Comparison of ENCODE assay signal across 23 cellular contexts in the genomic region with DNA sequence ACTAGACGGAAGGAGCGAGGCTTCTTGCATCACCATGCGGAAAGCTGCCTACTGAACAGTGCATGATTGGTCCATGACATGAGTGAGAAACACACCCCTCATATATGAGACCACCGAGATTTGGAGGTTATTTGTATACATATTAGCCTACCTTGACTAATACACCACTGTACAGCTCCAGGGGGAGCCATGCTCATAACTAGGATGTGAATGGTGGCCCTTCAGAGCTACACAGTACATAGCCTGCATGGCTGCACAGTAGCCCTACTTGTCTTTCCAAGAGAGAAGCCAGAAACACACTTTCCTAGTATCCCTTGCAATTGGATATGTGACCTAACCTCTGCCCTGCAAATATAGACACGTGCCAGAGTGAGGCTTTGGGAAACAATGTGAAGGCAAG.
"Had no signal": no experiment of that assay in that cellular context is flagged by ENCODE, and none has a peak within 500 bp of the region (broad histone marks: within the 10 kb centered on the region; RNA-seq: fewer than 3 reads in every experiment).

No MANE protein-coding gene starts in this region.

- H3K27me3 ChIP-seq: brain microvascular endothelial cell, cardiac muscle cell had no signal

- H3K36me3 Mint-ChIP-seq: activated naive CD4-positive, alpha-beta T cell treated with anti-CD3 and anti-CD28 coated beads, Interleukin-2, amount 10 ng/mL, durations not matched to agents 7 days and 5 days; activated naive CD8-positive, alpha-beta T cell treated with anti-CD3 and anti-CD28 coated beads for 36 hours had no signal

- H3K36me3 ChIP-seq: brain microvascular endothelial cell, cardiac muscle cell had no signal

- H3K27ac Mint-ChIP-seq: activated CD8-positive, alpha-beta T cell treated with anti-CD3 and anti-CD28 coated beads for 36 hours; activated naive CD4-positive, alpha-beta T cell treated with anti-CD3 and anti-CD28 coated beads, Interleukin-2, amount 10 ng/mL, durations not matched to agents 7 days and 5 days; activated naive CD8-positive, alpha-beta T cell treated with anti-CD3 and anti-CD28 coated beads for 36 hours; activated T-cell treated with anti-CD3 and anti-CD28 coated beads, Interleukin-2, amount 50 U/mL, for 72 hours; activated T-helper 2 cell treated with anti-CD3 and anti-CD28 coated beads, Interferon-gamma antibody, Interleukin-2, Interleukin-4, amounts not matched to agents 10 μg/mL and 5 μg/mL and 100 μg/mL, durations not matched to agents 14 hours and 24 hours and 36 hours; T-helper 1 cell treated with Interleukin-12 subunit alpha and Interleukin-12 subunit beta and Interleukin-4 antibody, amounts not matched to agents 30 μg/mL and 1 μg/mL, for 36 hours had no signal

- H3K4me3 ChIP-seq: cardiac muscle cell had no signal

- H3K4me3 Mint-ChIP-seq: activated CD8-positive, alpha-beta T cell treated with anti-CD3 and anti-CD28 coated beads for 36 hours; activated naive CD4-positive, alpha-beta T cell treated with anti-CD3 and anti-CD28 coated beads, Interleukin-2, amount 10 ng/mL, durations not matched to agents 7 days and 5 days; activated naive CD8-positive, alpha-beta T cell treated with anti-CD3 and anti-CD28 coated beads for 36 hours; activated T-cell treated with anti-CD3 and anti-CD28 coated beads, Interleukin-2, amount 50 U/mL, for 72 hours; T-helper 1 cell treated with Interleukin-12 subunit alpha and Interleukin-12 subunit beta and Interleukin-4 antibody, amounts not matched to agents 30 μg/mL and 1 μg/mL, for 36 hours had no signal

- H3K9me3 Mint-ChIP-seq: activated CD8-positive, alpha-beta T cell treated with anti-CD3 and anti-CD28 coated beads for 36 hours; activated naive CD4-positive, alpha-beta T cell treated with anti-CD3 and anti-CD28 coated beads, Interleukin-2, amount 10 ng/mL, durations not matched to agents 7 days and 5 days; activated naive CD8-positive, alpha-beta T cell treated with anti-CD3 and anti-CD28 coated beads for 36 hours; activated T-cell treated with anti-CD3 and anti-CD28 coated beads, Interleukin-2, amount 50 U/mL, for 72 hours; T-helper 1 cell treated with Interleukin-12 subunit alpha and Interleukin-12 subunit beta and Interleukin-4 antibody, amounts not matched to agents 30 μg/mL and 1 μg/mL, for 36 hours had no signal

- H3K4me2 ChIP-seq: KMS-11 had no signal

- H3K4me1 Mint-ChIP-seq: activated naive CD4-positive, alpha-beta T cell treated with anti-CD3 and anti-CD28 coated beads, Interleukin-2, amount 10 ng/mL, durations not matched to agents 7 days and 5 days; activated naive CD8-positive, alpha-beta T cell treated with anti-CD3 and anti-CD28 coated beads for 36 hours had no signal

- DNase-seq: activated CD4-positive, alpha-beta T cell treated with anti-CD3 and anti-CD28 coated beads for 4 hours; activated CD8-positive, alpha-beta memory T cell treated with anti-CD3 and anti-CD28 coated beads, Interleukin-2, amount 50 U/mL, for 4 hours; activated CD8-positive, alpha-beta T cell treated with anti-CD3 and anti-CD28 coated beads for 36 hours; activated gamma-delta T cell treated with Interleukin-2 at 50 U/mL for 16 hours; activated naive CD4-positive, alpha-beta T cell treated with anti-CD3 and anti-CD28 coated beads, Interleukin-2, amount 10 ng/mL, durations not matched to agents 7 days and 5 days; activated naive CD8-positive, alpha-beta T cell treated with anti-CD3 and anti-CD28 coated beads for 36 hours; activated T-cell treated with anti-CD3 and anti-CD28 coated beads, Interleukin-2, amount 50 U/mL, for 72 hours; brain microvascular endothelial cell; MM.1S; NCI-H1105; NCI-H1436; NCI-H1694 treated with DMSO at 0.1 percent for 48 hours; NCI-H2081 treated with DMSO at 0.1 percent for 48 hours; NCI-H2171; NCI-H2227 treated with DMSO at 0.1 percent for 48 hours; NCI-H526; PC-3; SHP77 treated with DMSO at 0.1 percent for 48 hours had no signal

- H3K27ac ChIP-seq: brain microvascular endothelial cell, cardiac muscle cell, KMS-11 had no signal

- H3K27me3 Mint-ChIP-seq: activated CD8-positive, alpha-beta T cell treated with anti-CD3 and anti-CD28 coated beads for 36 hours had no signal

- ATAC-seq: activated CD4-positive, CD25-positive, alpha-beta regulatory T cell treated with anti-CD3 and anti-CD28 coated beads, Interleukin-2, amount 50 U/mL, for 24 hours; activated CD8-positive, alpha-beta T cell treated with anti-CD3 and anti-CD28 coated beads for 36 hours; activated T-cell treated with anti-CD3 and anti-CD28 coated beads, Interleukin-2, amount 50 U/mL, for 72 hours; PC-3 had no signal

- H3K9ac ChIP-seq: KMS-11 had no signal
